In genomic region chr3:46539443-46540005, GRCh38 we compare ENCODE assay signal across 12 cellular contexts. TPM values are rescaled to one million over a fixed set of nuclear protein-coding genes. Genes with fewer than 3 reads are reported as not detected.
DNase-seq lines count a peak whose midpoint lies in the region; ATAC-seq and TF ChIP-seq lines count a peak whose summit lies in the region.
"Had no signal": no experiment of that assay in that cellular context is flagged by ENCODE, and none has a peak within 500 bp of the region (broad histone marks: within the 10 kb centered on the region; RNA-seq: fewer than 3 reads in every experiment).

No MANE protein-coding gene starts in this region.

- TF ChIP-seq CTCF in OCI-LY3 (IDR thresholded peaks at IDR 0.05; ENCODE audit: low read depth, low read length) (no peak), smooth muscle cell (IDR thresholded peaks at IDR 0.05; ENCODE audit: borderline replicate concordance, insufficient read depth, poor library complexity, severe bottlenecking) (no peak), mesothelial cell of epicardium (IDR thresholded peaks at IDR 0.05; ENCODE audit: unreplicated experiment) (no peak)

- H3K4me1 ChIP-seq in OCI-LY3 (ENCODE audit: low read length): peaks cover 66% of the 10 kb centered on the region
- H3K4me1 ChIP-seq in duodenal mucosa (ENCODE audit: control insufficient read depth in 1 of 2, insufficient read depth in 2 of 2, low read length in 2 of 2): peaks cover 7 to 14% of the 10 kb centered on the region in 2 donors
- H3K4me1 ChIP-seq in smooth muscle cell (ENCODE audit: low read depth): no peaks in the 10 kb centered on the region
- H3K4me1 ChIP-seq: pancreas had no signal

- H3K79me2 ChIP-seq in OCI-LY3 (ENCODE audit: low read length) (no peaks in the 10 kb centered on the region), smooth muscle cell (ENCODE audit: low read depth) (no peaks in the 10 kb centered on the region)

- peak overlapping the region; percentile 54 for H3K4me3 Mint-ChIP-seq in activated CD4-positive, alpha-beta T cell treated with anti-CD3 and anti-CD28 coated beads for 36 hours
- no peak overlapping the region for H3K4me3 Mint-ChIP-seq in mesothelial cell of epicardium

- H3K9me3 ChIP-seq in OCI-LY3 (ENCODE audit: insufficient read depth, low read length) (peaks cover 6% of the 10 kb centered on the region; the same call in 1 of the 2 replicates), duodenal mucosa (ENCODE audit: control insufficient read depth in 1 of 2, low read length in 2 of 2) (no peaks in the 10 kb centered on the region), smooth muscle cell (replicated peaks; ENCODE audit: low read depth) (no peaks in the 10 kb centered on the region)
- H3K9me3 ChIP-seq: A549, pancreas had no signal

- H3K27me3 ChIP-seq in OCI-LY3 (ENCODE audit: low read depth, low read length): peaks cover 39% of the 10 kb centered on the region
- H3K27me3 ChIP-seq in duodenal mucosa (ENCODE audit: control insufficient read depth in 1 of 2, insufficient read depth in 2 of 2, low read length in 2 of 2): no peaks in the 10 kb centered on the region
- no peaks in the 10 kb centered on the region for H3K27me3 ChIP-seq in smooth muscle cell (ENCODE audit: low read depth)
- H3K27me3 ChIP-seq: pancreas had no signal

- intact Hi-C loops in activated CD4-positive, alpha-beta T cell treated with anti-CD3 and anti-CD28 coated beads for 36 hours (cut with DNase I, micrococcal nuclease): loop anchor here (2.0 to 5.0 kb wide), 4 partner anchors 37 to 562 kb away; no protein-coding TSS in a partner anchor

- DNase-seq in activated CD4-positive, alpha-beta T cell treated with anti-CD3 and anti-CD28 coated beads for 36 hours: no peak
- DNase-seq in activated CD4-positive, alpha-beta T cell treated with anti-CD3 and anti-CD28 coated beads, Interleukin-2, amount 50 U/mL, for 48 hours: no peak
- DNase-seq in smooth muscle cell (lab: John Stamatoyannopoulos, UW; ENCODE audit: unreplicated experiment) (no peak), mesothelial cell of epicardium (ENCODE audit: low spot score in 2 of 2, unreplicated experiment in 2 of 2) (no peak), NCI-H1105 treated with DMSO at 0.1 percent for 48 hours (lab: John Stamatoyannopoulos, UW) (no peak)
- DNase-seq: NCI-H446 treated with DMSO at 0.1 percent for 48 hours had no signal

- peaks cover 60% of the 10 kb centered on the region for H3K4me1 Mint-ChIP-seq in activated CD4-positive, alpha-beta T cell treated with anti-CD3 and anti-CD28 coated beads for 36 hours
- H3K4me1 Mint-ChIP-seq in mesothelial cell of epicardium: peaks cover 16% of the 10 kb centered on the region

- peak overlapping the region; percentile 88 for H3K27ac ChIP-seq in OCI-LY3 (ENCODE audit: low read length)
- H3K27ac ChIP-seq in duodenal mucosa (ENCODE audit: low read depth, low read length): peak overlapping the region; percentile 39
- H3K27ac ChIP-seq in smooth muscle cell (ENCODE audit: low read depth): peak overlapping the region; percentile 25
- H3K27ac ChIP-seq: A549 had no signal

- H4K20me1 ChIP-seq in OCI-LY3 (ENCODE audit: insufficient read depth, low read length) (no peaks in the 10 kb centered on the region), smooth muscle cell (ENCODE audit: low read depth) (no peaks in the 10 kb centered on the region)

- no peaks in the 10 kb centered on the region for H3F3A ChIP-seq in smooth muscle cell (ENCODE audit: low read depth)

- no peaks in the 10 kb centered on the region for H3K36me3 Mint-ChIP-seq in activated CD4-positive, alpha-beta T cell treated with anti-CD3 and anti-CD28 coated beads for 36 hours (ENCODE audit: low read depth)
- H3K36me3 Mint-ChIP-seq in mesothelial cell of epicardium: no peaks in the 10 kb centered on the region

- H2AFZ ChIP-seq in OCI-LY3 (ENCODE audit: low read depth, low read length) (peak overlapping the region; percentile 3; the same call in 1 of the 2 replicates), smooth muscle cell (ENCODE audit: low read depth) (peak overlapping the region; percentile 21)

- POLR2A ChIA-PET in activated CD4-positive, alpha-beta T cell treated with anti-CD3 and anti-CD28 coated beads for 36 hours (lab: Charles Lee): interaction anchor here (0.9 to 1.0 kb wide), 2 partner anchors 22 to 170 kb away, joined by 3 read pairs; no protein-coding TSS in a partner anchor

- H3K27ac Mint-ChIP-seq in activated CD4-positive, alpha-beta T cell treated with anti-CD3 and anti-CD28 coated beads for 36 hours: peak overlapping the region; percentile 83
- no peak overlapping the region for H3K27ac Mint-ChIP-seq in mesothelial cell of epicardium

- CTCF ChIA-PET in activated CD4-positive, alpha-beta T cell treated with anti-CD3 and anti-CD28 coated beads for 36 hours (lab: Charles Lee): interaction anchor here (0.7 to 2.5 kb wide), 7 partner anchors 10 to 459 kb away, joined by 3 to 25 read pairs (median 3); no protein-coding TSS in a partner anchor

- H3K9me3 Mint-ChIP-seq in activated CD4-positive, alpha-beta T cell treated with anti-CD3 and anti-CD28 coated beads for 36 hours (ENCODE audit: low read depth): no peaks in the 10 kb centered on the region
- H3K9me3 Mint-ChIP-seq in mesothelial cell of epicardium: no peaks in the 10 kb centered on the region

- H3K9ac ChIP-seq in OCI-LY3 (ENCODE audit: low read length) (peak overlapping the region; percentile 53), duodenal mucosa (ENCODE audit: low read depth in 1 of 2, low read length in 2 of 2) (no peak overlapping the region), smooth muscle cell (ENCODE audit: low read depth) (no peak overlapping the region)

- 95% methylated on average over 9 of the region's 9 CpGs for WGBS in smooth muscle cell (ENCODE audit: low lambda C conversion rate)

- peaks cover 4% of the 10 kb centered on the region for H3K36me3 ChIP-seq in OCI-LY3 (replicated peaks; ENCODE audit: low read depth, low read length)
- no peaks in the 10 kb centered on the region for H3K36me3 ChIP-seq in duodenal mucosa (ENCODE audit: control insufficient read depth in 1 of 2, insufficient read depth in 2 of 2, low read length in 2 of 2)
- H3K36me3 ChIP-seq in smooth muscle cell (ENCODE audit: low read depth): no peaks in the 10 kb centered on the region
- H3K36me3 ChIP-seq: pancreas had no signal

- ATAC-seq in activated CD4-positive, alpha-beta T cell treated with anti-CD3 and anti-CD28 coated beads for 36 hours: no peak
- ATAC-seq in HG03354 (IDR thresholded peaks at IDR 0.05; ENCODE audit: poor library complexity, severe bottlenecking, unreplicated experiment): no peak
- ATAC-seq: A549 had no signal

- H3K4me3 ChIP-seq in OCI-LY3 (ENCODE audit: low read length) (peak overlapping the region; percentile 70), duodenal mucosa (ENCODE audit: low read depth in 1 of 2, low read length in 2 of 2) (peak overlapping the region in 1 of 2 donors; percentile 5), smooth muscle cell (no peak overlapping the region)
- H3K4me3 ChIP-seq: A549, pancreas had no signal

- H3K4me2 ChIP-seq in OCI-LY3 (ENCODE audit: low read length) (peak overlapping the region; percentile 88), smooth muscle cell (peak overlapping the region; percentile 79)
- H3K4me2 ChIP-seq: A549 had no signal

- no peaks in the 10 kb centered on the region for H3K27me3 Mint-ChIP-seq in activated CD4-positive, alpha-beta T cell treated with anti-CD3 and anti-CD28 coated beads for 36 hours
- H3K27me3 Mint-ChIP-seq in mesothelial cell of epicardium (ENCODE audit: low read depth): peaks cover 11% of the 10 kb centered on the region

RNA-seq across cellular contexts. Expression of gene LRRC2, which starts 26.6 kb away (rescaled TPM):
- total RNA-seq in activated CD4-positive, alpha-beta T cell treated with anti-CD3 and anti-CD28 coated beads for 36 hours: under 1 TPM in 1 of 2 experiments, not detected in 1; 0.04 TPM
- 1.0 and 2.0 TPM in 2 replicates for total RNA-seq in smooth muscle cell
- polyA plus RNA-seq in smooth muscle cell: 1.7 and 2.7 TPM in 2 replicates
- total RNA-seq in mesothelial cell of epicardium: 0.87 to 1.7 TPM (median 0.97 TPM) in 3 replicates
- polyA plus RNA-seq: A549 had no signal

RNA-seq across cellular contexts. Expression of gene RTP3, which starts 41.7 kb away (rescaled TPM):
- total RNA-seq in activated CD4-positive, alpha-beta T cell treated with anti-CD3 and anti-CD28 coated beads for 36 hours: not detected
- total RNA-seq in smooth muscle cell (not detected in 2 replicates), mesothelial cell of epicardium (not detected in 3 replicates)
- 0.19 and 1.3 TPM in 2 replicates for polyA plus RNA-seq in smooth muscle cell
- total RNA-seq: fibroblast of lung, pancreas had no signal
- polyA plus RNA-seq: A549, fibroblast of lung, pancreas had no signal

Comparison
In these comparisons a context has a peak if more than half of its experiments do, and no peak if none do; other contexts are left out.
1. H3K27ac ChIP-seq: peak in every context shown above with its lines; median percentile 88 in OCI-LY3; 39 in duodenal mucosa; 25 in smooth muscle cell.